In genomic region chr14:61562321-61563161, GRCh38 we compare ENCODE assay signal across 8 cellular contexts.
DNase-seq lines count a peak whose midpoint lies in the region; ATAC-seq and TF ChIP-seq lines count a peak whose summit lies in the region.

No MANE protein-coding gene starts in this region.

- no peak for TF ChIP-seq CTCF in epithelial cell of esophagus (IDR thresholded peaks at IDR 0.05; ENCODE audit: insufficient read depth, low read depth, low read length, missing control alignments)

- peaks cover 62% of the 10 kb centered on the region for H3K4me1 Mint-ChIP-seq in activated CD4-positive, alpha-beta T cell treated with anti-CD3 and anti-CD28 coated beads for 36 hours
- H3K4me1 Mint-ChIP-seq in T-helper 1 cell treated with Interleukin-12 subunit alpha and Interleukin-12 subunit beta and Interleukin-4 antibody, amounts not matched to agents 30 μg/mL and 1 μg/mL, for 36 hours (ENCODE audit: low read depth), result peaks cover 54% of the 10 kb centered on the region

- CTCF ChIA-PET in activated CD4-positive, alpha-beta T cell treated with anti-CD3 and anti-CD28 coated beads for 36 hours (lab: Charles Lee), result interaction anchor here (0.6 to 1.8 kb wide), 11 partner anchors 9 to 335 kb away, joined by 3 to 5 read pairs (median 3); no protein-coding TSS in a partner anchor

- DNase-seq in activated CD4-positive, alpha-beta T cell treated with anti-CD3 and anti-CD28 coated beads for 36 hours, result peak; percentile 69
- DNase-seq in activated CD4-positive, alpha-beta T cell treated with anti-CD3 and anti-CD28 coated beads, Interleukin-2, amount 50 U/mL, for 1 hour, result no peak
- DNase-seq in epithelial cell of esophagus (ENCODE audit: low read depth) (peak; percentile 99), pulmonary artery endothelial cell (ENCODE audit: low read depth, low spot score) (peak; percentile 72), NCI-H1417 (lab: John Stamatoyannopoulos, UW) (no peak)

- intact Hi-C loops in activated CD4-positive, alpha-beta T cell treated with anti-CD3 and anti-CD28 coated beads for 36 hours (cut with DNase I, micrococcal nuclease), result loop anchor here (1.0 to 2.0 kb wide), 7 partner anchors 9 to 100 kb away; no protein-coding TSS in a partner anchor

- no peaks in the 10 kb centered on the region for H3K27me3 Mint-ChIP-seq in activated CD4-positive, alpha-beta T cell treated with anti-CD3 and anti-CD28 coated beads for 36 hours
- H3K27me3 Mint-ChIP-seq in T-helper 1 cell treated with Interleukin-12 subunit alpha and Interleukin-12 subunit beta and Interleukin-4 antibody, amounts not matched to agents 30 μg/mL and 1 μg/mL, for 36 hours (ENCODE audit: low read depth), result no peaks in the 10 kb centered on the region

- peaks cover 5% of the 10 kb centered on the region for H3K36me3 Mint-ChIP-seq in activated CD4-positive, alpha-beta T cell treated with anti-CD3 and anti-CD28 coated beads for 36 hours (ENCODE audit: low read depth)
- H3K36me3 Mint-ChIP-seq in T-helper 1 cell treated with Interleukin-12 subunit alpha and Interleukin-12 subunit beta and Interleukin-4 antibody, amounts not matched to agents 30 μg/mL and 1 μg/mL, for 36 hours (ENCODE audit: low read depth), result peaks cover 4% of the 10 kb centered on the region

- peak overlapping the region; percentile 89 for H3K27ac Mint-ChIP-seq in activated CD4-positive, alpha-beta T cell treated with anti-CD3 and anti-CD28 coated beads for 36 hours
- peak overlapping the region; percentile 45 for H3K27ac Mint-ChIP-seq in T-helper 1 cell treated with Interleukin-12 subunit alpha and Interleukin-12 subunit beta and Interleukin-4 antibody, amounts not matched to agents 30 μg/mL and 1 μg/mL, for 36 hours

- H3K9me3 Mint-ChIP-seq in activated CD4-positive, alpha-beta T cell treated with anti-CD3 and anti-CD28 coated beads for 36 hours (ENCODE audit: low read depth), result peaks cover 2% of the 10 kb centered on the region
- H3K9me3 Mint-ChIP-seq in T-helper 1 cell treated with Interleukin-12 subunit alpha and Interleukin-12 subunit beta and Interleukin-4 antibody, amounts not matched to agents 30 μg/mL and 1 μg/mL, for 36 hours, result peaks cover 5% of the 10 kb centered on the region

- peak; percentile 95 for ATAC-seq in activated CD4-positive, alpha-beta T cell treated with anti-CD3 and anti-CD28 coated beads for 36 hours
- ATAC-seq in GM21576 (IDR thresholded peaks at IDR 0.05; ENCODE audit: unreplicated experiment) (no peak), GM18868 (IDR thresholded peaks at IDR 0.05; ENCODE audit: unreplicated experiment) (no peak)

- no peak overlapping the region for H3K4me3 ChIP-seq in epithelial cell of esophagus (ENCODE audit: low read length)

- POLR2A ChIA-PET in activated CD4-positive, alpha-beta T cell treated with anti-CD3 and anti-CD28 coated beads for 36 hours (lab: Charles Lee), result interaction anchor here (0.6 to 1.2 kb wide), 9 partner anchors 10 to 99 kb away, joined by 3 to 7 read pairs (median 4); no protein-coding TSS in a partner anchor

- H3K4me3 Mint-ChIP-seq in activated CD4-positive, alpha-beta T cell treated with anti-CD3 and anti-CD28 coated beads for 36 hours, result peak overlapping the region; percentile 4
- peak overlapping the region; percentile 33 for H3K4me3 Mint-ChIP-seq in T-helper 1 cell treated with Interleukin-12 subunit alpha and Interleukin-12 subunit beta and Interleukin-4 antibody, amounts not matched to agents 30 μg/mL and 1 μg/mL, for 36 hours

Comparison
In these comparisons a context has a peak if more than half of its experiments do, and no peak if none do; other contexts are left out.
1. DNase-seq: peak in activated CD4-positive, alpha-beta T cell treated with anti-CD3 and anti-CD28 coated beads for 36 hours (single experiment), epithelial cell of esophagus (single experiment) and pulmonary artery endothelial cell (single experiment); none in activated CD4-positive, alpha-beta T cell treated with anti-CD3 and anti-CD28 coated beads, Interleukin-2, amount 50 U/mL, for 1 hour (single experiment) and NCI-H1417 (0 of 3).